17 cellular contexts compared by ENCODE assay signal in genomic region chr1:66613187-66613586, GRCh38.
"Had no signal": no experiment of that assay in that cellular context is flagged by ENCODE, and none has a peak within 500 bp of the region (broad histone marks: within the 10 kb centered on the region; RNA-seq: fewer than 3 reads in every experiment).

No MANE protein-coding gene starts in this region.

- H3K36me3 ChIP-seq: left ventricle myocardium inferior, spleen, vagina, WERI-Rb-1 had no signal

- DNase-seq: activated CD4-positive, alpha-beta T cell treated with anti-CD3 and anti-CD28 coated beads for 1 hour; activated CD4-positive, alpha-beta T cell treated with anti-CD3 and anti-CD28 coated beads, Interleukin-2, amount 50 U/mL, for 1 hour; activated gamma-delta T cell treated with Interleukin-2 at 50 U/mL for 16 hours; activated T-cell treated with anti-CD3 and anti-CD28 coated beads, Interleukin-2, amount 50 U/mL, for 1 hour; amygdala; central memory CD4-positive, alpha-beta T cell; hippocampal formation; left ventricle myocardium inferior; naive thymus-derived CD8-positive, alpha-beta T cell; retina; spleen; stimulated activated CD4-positive, alpha-beta T cell treated with anti-CD3 and anti-CD28 coated beads, Interleukin-4, amount 100 ng/mL, for 1 hour; stimulated activated naive CD4-positive, alpha-beta T cell; testis; WERI-Rb-1 had no signal

- ATAC-seq: naive thymus-derived CD8-positive, alpha-beta T cell had no signal

- H3K4me1 ChIP-seq: left ventricle myocardium inferior, spleen, testis, vagina had no signal

- H3K9me3 ChIP-seq: left ventricle myocardium inferior, spleen, testis, vagina had no signal

- H3K27me3 ChIP-seq: testis, vagina had no signal

- H3K27ac ChIP-seq: coronary artery, left ventricle myocardium inferior, spleen, testis, vagina, WERI-Rb-1 had no signal

- H3K4me3 ChIP-seq: coronary artery, left ventricle myocardium inferior, spleen, testis, vagina had no signal
